In the genomic region with DNA sequence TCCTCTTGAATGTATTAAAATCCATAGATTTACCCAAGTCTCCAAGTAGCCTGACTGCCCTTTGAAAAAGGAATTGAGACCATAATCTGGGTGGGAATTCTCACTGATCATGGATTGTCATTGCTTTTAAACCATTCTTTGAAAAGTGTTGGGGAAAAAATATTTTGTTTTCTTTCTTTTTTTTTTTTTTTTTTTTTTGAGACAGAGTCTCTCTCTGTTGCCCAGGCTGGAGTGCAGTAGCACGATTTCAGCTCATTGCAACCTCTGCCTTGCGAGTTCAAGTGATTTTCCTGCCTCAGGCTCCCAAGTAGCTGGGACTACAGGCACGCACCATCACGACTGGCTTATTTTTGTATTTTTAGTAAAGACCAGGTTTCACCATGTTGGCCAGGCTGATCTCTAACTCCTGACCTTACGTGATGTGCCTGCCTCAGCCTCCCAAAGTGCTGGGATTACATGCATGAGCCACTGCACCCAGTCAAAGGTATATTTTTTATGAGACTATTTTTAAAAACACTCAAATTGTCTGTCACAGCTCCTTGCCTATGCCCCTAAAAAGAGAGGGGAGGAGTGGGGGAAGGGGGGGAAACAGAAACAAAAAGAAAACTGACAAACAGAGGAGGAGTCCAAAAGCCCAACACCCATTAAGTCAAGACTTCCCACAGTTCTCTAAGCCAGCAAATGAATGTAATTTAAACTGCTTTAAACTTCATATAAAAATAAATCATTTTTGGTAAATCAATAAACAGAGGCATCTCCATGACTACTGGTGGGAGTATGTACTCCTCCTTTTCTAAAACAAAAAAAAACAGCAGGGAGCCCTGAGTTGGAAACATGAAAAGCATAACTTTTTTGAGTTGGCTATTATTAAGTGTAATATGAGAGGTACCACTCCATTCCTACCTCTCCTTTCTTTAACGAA, we compare ENCODE assay signal across 1 cellular context.
TF ChIP-seq lines count a peak whose summit lies in the region.

No MANE protein-coding gene starts in this region.

TF ChIP-seq in GM23338, 12 proteins besides CTCF, POLR2A, EP300 and RAD21 (continued from another document):
- TF ChIP-seq, protein P1, sequence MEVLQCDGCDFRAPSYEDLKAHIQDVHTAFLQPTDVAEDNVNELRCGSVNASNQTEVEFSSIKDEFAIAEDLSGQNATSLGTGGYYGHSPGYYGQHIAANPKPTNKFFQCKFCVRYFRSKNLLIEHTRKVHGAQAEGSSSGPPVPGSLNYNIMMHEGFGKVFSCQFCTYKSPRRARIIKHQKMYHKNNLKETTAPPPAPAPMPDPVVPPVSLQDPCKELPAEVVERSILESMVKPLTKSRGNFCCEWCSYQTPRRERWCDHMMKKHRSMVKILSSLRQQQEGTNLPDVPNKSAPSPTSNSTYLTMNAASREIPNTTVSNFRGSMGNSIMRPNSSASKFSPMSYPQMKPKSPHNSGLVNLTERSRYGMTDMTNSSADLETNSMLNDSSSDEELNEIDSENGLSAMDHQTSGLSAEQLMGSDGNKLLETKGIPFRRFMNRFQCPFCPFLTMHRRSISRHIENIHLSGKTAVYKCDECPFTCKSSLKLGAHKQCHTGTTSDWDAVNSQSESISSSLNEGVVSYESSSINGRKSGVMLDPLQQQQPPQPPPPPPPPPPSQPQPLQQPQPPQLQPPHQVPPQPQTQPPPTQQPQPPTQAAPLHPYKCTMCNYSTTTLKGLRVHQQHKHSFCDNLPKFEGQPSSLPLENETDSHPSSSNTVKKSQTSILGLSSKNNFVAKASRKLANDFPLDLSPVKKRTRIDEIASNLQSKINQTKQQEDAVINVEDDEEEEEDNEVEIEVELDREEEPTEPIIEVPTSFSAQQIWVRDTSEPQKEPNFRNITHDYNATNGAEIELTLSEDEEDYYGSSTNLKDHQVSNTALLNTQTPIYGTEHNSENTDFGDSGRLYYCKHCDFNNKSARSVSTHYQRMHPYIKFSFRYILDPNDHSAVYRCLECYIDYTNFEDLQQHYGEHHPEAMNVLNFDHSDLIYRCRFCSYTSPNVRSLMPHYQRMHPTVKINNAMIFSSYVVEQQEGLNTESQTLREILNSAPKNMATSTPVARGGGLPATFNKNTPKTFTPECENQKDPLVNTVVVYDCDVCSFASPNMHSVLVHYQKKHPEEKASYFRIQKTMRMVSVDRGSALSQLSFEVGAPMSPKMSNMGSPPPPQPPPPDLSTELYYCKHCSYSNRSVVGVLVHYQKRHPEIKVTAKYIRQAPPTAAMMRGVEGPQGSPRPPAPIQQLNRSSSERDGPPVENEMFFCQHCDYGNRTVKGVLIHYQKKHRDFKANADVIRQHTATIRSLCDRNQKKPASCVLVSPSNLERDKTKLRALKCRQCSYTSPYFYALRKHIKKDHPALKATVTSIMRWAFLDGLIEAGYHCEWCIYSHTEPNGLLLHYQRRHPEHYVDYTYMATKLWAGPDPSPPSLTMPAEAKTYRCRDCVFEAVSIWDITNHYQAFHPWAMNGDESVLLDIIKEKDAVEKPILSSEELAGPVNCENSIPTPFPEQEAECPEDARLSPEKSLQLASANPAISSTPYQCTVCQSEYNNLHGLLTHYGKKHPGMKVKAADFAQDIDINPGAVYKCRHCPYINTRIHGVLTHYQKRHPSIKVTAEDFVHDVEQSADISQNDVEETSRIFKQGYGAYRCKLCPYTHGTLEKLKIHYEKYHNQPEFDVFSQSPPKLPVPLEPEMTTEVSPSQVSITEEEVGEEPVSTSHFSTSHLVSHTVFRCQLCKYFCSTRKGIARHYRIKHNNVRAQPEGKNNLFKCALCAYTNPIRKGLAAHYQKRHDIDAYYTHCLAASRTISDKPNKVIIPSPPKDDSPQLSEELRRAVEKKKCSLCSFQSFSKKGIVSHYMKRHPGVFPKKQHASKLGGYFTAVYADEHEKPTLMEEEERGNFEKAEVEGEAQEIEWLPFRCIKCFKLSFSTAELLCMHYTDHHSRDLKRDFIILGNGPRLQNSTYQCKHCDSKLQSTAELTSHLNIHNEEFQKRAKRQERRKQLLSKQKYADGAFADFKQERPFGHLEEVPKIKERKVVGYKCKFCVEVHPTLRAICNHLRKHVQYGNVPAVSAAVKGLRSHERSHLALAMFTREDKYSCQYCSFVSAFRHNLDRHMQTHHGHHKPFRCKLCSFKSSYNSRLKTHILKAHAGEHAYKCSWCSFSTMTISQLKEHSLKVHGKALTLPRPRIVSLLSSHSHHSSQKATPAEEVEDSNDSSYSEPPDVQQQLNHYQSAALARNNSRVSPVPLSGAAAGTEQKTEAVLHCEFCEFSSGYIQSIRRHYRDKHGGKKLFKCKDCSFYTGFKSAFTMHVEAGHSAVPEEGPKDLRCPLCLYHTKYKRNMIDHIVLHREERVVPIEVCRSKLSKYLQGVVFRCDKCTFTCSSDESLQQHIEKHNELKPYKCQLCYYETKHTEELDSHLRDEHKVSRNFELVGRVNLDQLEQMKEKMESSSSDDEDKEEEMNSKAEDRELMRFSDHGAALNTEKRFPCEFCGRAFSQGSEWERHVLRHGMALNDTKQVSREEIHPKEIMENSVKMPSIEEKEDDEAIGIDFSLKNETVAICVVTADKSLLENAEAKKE (CRISPR knock-in tag; IDR thresholded peaks at IDR 0.05) = no peak
- TF ChIP-seq EZH2phosphoT487 (IDR thresholded peaks at IDR 0.05; ENCODE audit: unreplicated experiment) (no peak), REST (IDR thresholded peaks at IDR 0.05; ENCODE audit: unreplicated experiment) (no peak), NANOG (IDR thresholded peaks at IDR 0.05; ENCODE audit: borderline replicate concordance) (no peak), JUNB (IDR thresholded peaks at IDR 0.05; ENCODE audit: unreplicated experiment) (no peak), ZNF114 (CRISPR knock-in tag; IDR thresholded peaks at IDR 0.05) (no peak), CREB1 (CRISPR knock-in tag; IDR thresholded peaks at IDR 0.05; ENCODE audit: low read depth) (no peak), POLR2AphosphoS5 (IDR thresholded peaks at IDR 0.05; ENCODE audit: low read depth) (no peak), EZH2 (IDR thresholded peaks at IDR 0.05; ENCODE audit: low read depth, unreplicated experiment) (no peak)
